8 cellular contexts compared by ENCODE assay signal in genomic region chr2:218658671-218659257, GRCh38. TPM values are rescaled to one million over a fixed set of nuclear protein-coding genes. Genes with fewer than 3 reads are reported as not detected.
DNase-seq lines count a peak whose midpoint lies in the region; ATAC-seq, FAIRE-seq and TF ChIP-seq lines count a peak whose summit lies in the region.

No MANE protein-coding gene starts in this region.

- H3K36me3 ChIP-seq in bronchial epithelial cell (ENCODE audit: control insufficient read depth, insufficient read depth, low read length) (peaks cover 21% of the 10 kb centered on the region), left lung (peaks cover 0 to 59% of the 10 kb centered on the region in 2 donors)

- TF ChIP-seq CTCF in bronchial epithelial cell (IDR thresholded peaks at IDR 0.05; ENCODE audit: insufficient read depth, low read length, severe bottlenecking) (peak; percentile 63), left lung (IDR thresholded peaks at IDR 0.05) (peak; percentile 17 to 26)

- DNase-seq in NCI-H1694 treated with DMSO at 0.1 percent for 48 hours (lab: John Stamatoyannopoulos, UW) (peak; percentile 25), NCI-H1694 (lab: John Stamatoyannopoulos, UW) (no peak), KG1 (lab: John Stamatoyannopoulos, UW) (peak; percentile 31), T-helper 1 cell (peak in 3 of 5 donors; percentile 19 to 42 (median 23)), bronchial epithelial cell (ENCODE audit: low read depth) (peak; percentile 68), left lung (peak in 1 of 2 donors; percentile 42)
- peak; percentile 17 to 34 for DNase-seq in stimulated activated CD8-positive, alpha-beta memory T cell treated with anti-CD3 and anti-CD28 coated beads, Interleukin-15, amount 100 ng/mL, for 48 hours (ENCODE audit: low read depth in 2 of 2)

- peak overlapping the region; percentile 50 to 71 for H3K27ac ChIP-seq in left lung

- H3K27me3 ChIP-seq in bronchial epithelial cell (ENCODE audit: control insufficient read depth, insufficient read depth, low read length) (no peaks in the 10 kb centered on the region), left lung (no peaks in the 10 kb centered on the region)

- no peaks in the 10 kb centered on the region for H3K9me3 ChIP-seq in left lung

- ATAC-seq in GM21737 (IDR thresholded peaks at IDR 0.05; ENCODE audit: unreplicated experiment) (peak; percentile 36), left lung (peak; percentile 67)

- H3K4me3 ChIP-seq in bronchial epithelial cell (ENCODE audit: low read depth, low read length) (peak overlapping the region; percentile 81), left lung (peak overlapping the region; percentile 84 to 86)

- no peak for FAIRE-seq in bronchial epithelial cell (lab: Jason Lieb, UNC)

- peaks cover 12 to 22% of the 10 kb centered on the region in 2 donors for H3K4me1 ChIP-seq in left lung

- intact Hi-C loops in left lung (cut with DNase I) = no loop called here

RNA-seq across cellular contexts. Expression of gene ZNF142, which starts 0.7 kb away (rescaled TPM):
- total RNA-seq in bronchial epithelial cell (4.2 and 4.7 TPM in 2 replicates), left lung (10 to 100 TPM; 23.8 to 26.3 TPM)

RNA-seq across cellular contexts. Expression of gene BCS1L, which starts 0.7 kb away (rescaled TPM):
- 47.6 and 61.3 TPM in 2 replicates for total RNA-seq in bronchial epithelial cell
- 10 to 100 TPM; 27.1 to 52.2 TPM for total RNA-seq in left lung

RNA-seq across cellular contexts. Expression of gene RNF25, which starts 13.0 kb away (rescaled TPM):
- total RNA-seq in bronchial epithelial cell (32.1 and 51.2 TPM in 2 replicates), left lung (10 to 100 TPM; 15.5 to 19.3 TPM)

RNA-seq across cellular contexts. Expression of gene STK36, which starts 13.1 kb away (rescaled TPM):
- total RNA-seq in bronchial epithelial cell = 5.8 and 8.6 TPM in 2 replicates
- 10 to 100 TPM; 40.1 to 49.8 TPM for total RNA-seq in left lung

RNA-seq across cellular contexts. Expression of gene PLCD4, which starts 51.1 kb away (rescaled TPM):
- 0.53 and 1.2 TPM in 2 replicates for total RNA-seq in bronchial epithelial cell
- 1 to 10 TPM in 1 of 2 donors, under 1 TPM in 1; 0.89 to 1.5 TPM for total RNA-seq in left lung
